Comparison of ENCODE assay signal across 13 cellular contexts in genomic region chr16:46932802-46933201, GRCh38. TPM values are rescaled to one million over a fixed set of nuclear protein-coding genes. Genes with fewer than 3 reads are reported as not detected.
DNase-seq lines count a peak whose midpoint lies in the region; ATAC-seq, FAIRE-seq and TF ChIP-seq lines count a peak whose summit lies in the region.
"Had no signal": no experiment of that assay in that cellular context is flagged by ENCODE, and none has a peak within 500 bp of the region (broad histone marks: within the 10 kb centered on the region; RNA-seq: fewer than 3 reads in every experiment).

No MANE protein-coding gene starts in this region.

- DNase-seq in GM12891 (ENCODE audit: insufficient read length, low spot score) (no peak), NCI-H524 treated with DMSO at 0.1 percent for 48 hours (lab: John Stamatoyannopoulos, UW) (peak; percentile 18), iPS DF 19.7 (ENCODE audit: low read depth, low spot score) (peak; percentile 45), kidney glomerular epithelial cell (lab: John Stamatoyannopoulos, UW) (no peak), ACHN (no peak)
- DNase-seq in activated CD4-positive, alpha-beta T cell treated with anti-CD3 and anti-CD28 coated beads for 36 hours: no peak
- DNase-seq: activated T-cell treated with anti-CD3 and anti-CD28 coated beads, Interleukin-2, amount 50 U/mL, for 4 hours; COR-L47; WERI-Rb-1 had no signal

- no peaks in the 10 kb centered on the region for H3K9me3 Mint-ChIP-seq in activated CD4-positive, alpha-beta T cell treated with anti-CD3 and anti-CD28 coated beads for 36 hours (ENCODE audit: low read depth)
- H3K9me3 Mint-ChIP-seq: activated T-cell treated with anti-CD3 and anti-CD28 coated beads, Interleukin-2, amount 50 U/mL, for 4 hours had no signal

- FAIRE-seq in GM12891 (lab: Jason Lieb, UNC): peak; percentile 69
- FAIRE-seq: endothelial cell of umbilical vein had no signal

- H3K27ac Mint-ChIP-seq in activated CD4-positive, alpha-beta T cell treated with anti-CD3 and anti-CD28 coated beads for 36 hours: no peak overlapping the region

- POLR2A ChIA-PET in activated CD4-positive, alpha-beta T cell treated with anti-CD3 and anti-CD28 coated beads for 36 hours (lab: Charles Lee): no interaction called here

- CTCF ChIA-PET in activated CD4-positive, alpha-beta T cell treated with anti-CD3 and anti-CD28 coated beads for 36 hours (lab: Charles Lee): no interaction called here

- no peaks in the 10 kb centered on the region for H3K27me3 Mint-ChIP-seq in activated CD4-positive, alpha-beta T cell treated with anti-CD3 and anti-CD28 coated beads for 36 hours

- H3K4me3 Mint-ChIP-seq in activated CD4-positive, alpha-beta T cell treated with anti-CD3 and anti-CD28 coated beads for 36 hours: no peak overlapping the region
- H3K4me3 Mint-ChIP-seq: activated T-cell treated with anti-CD3 and anti-CD28 coated beads, Interleukin-2, amount 50 U/mL, for 4 hours had no signal

- ATAC-seq in HG02798 (IDR thresholded peaks at IDR 0.05; ENCODE audit: poor library complexity, unreplicated experiment) (peak; percentile 43), HG03439 (IDR thresholded peaks at IDR 0.05; ENCODE audit: unreplicated experiment) (no peak)
- ATAC-seq in activated CD4-positive, alpha-beta T cell treated with anti-CD3 and anti-CD28 coated beads for 36 hours: no peak
- ATAC-seq: activated T-cell treated with anti-CD3 and anti-CD28 coated beads, Interleukin-2, amount 50 U/mL, for 4 hours; sciatic nerve had no signal

- intact Hi-C loops in activated CD4-positive, alpha-beta T cell treated with anti-CD3 and anti-CD28 coated beads for 36 hours (cut with DNase I, micrococcal nuclease): no loop called here

- peaks cover 5% of the 10 kb centered on the region for H3K36me3 Mint-ChIP-seq in activated CD4-positive, alpha-beta T cell treated with anti-CD3 and anti-CD28 coated beads for 36 hours (ENCODE audit: low read depth)

- peaks cover 2% of the 10 kb centered on the region for H3K4me1 Mint-ChIP-seq in activated CD4-positive, alpha-beta T cell treated with anti-CD3 and anti-CD28 coated beads for 36 hours

- in situ Hi-C loops in ACHN (cut with HindIII; ENCODE audit: low pct_ligation_motif_present, low pct_unique_long_range_greater_than_20kb, low sequenced_read_pairs): no loop called here

- TF ChIP-seq POLR2A in GM12891 (IDR thresholded peaks at IDR 0.05; ENCODE audit: low read depth, low read length): no peak

TF ChIP-seq in GM12891, 5 proteins besides CTCF, POLR2A, EP300 and RAD21:
- no peak for TF ChIP-seq POLR2AphosphoS5 (IDR thresholded peaks at IDR 0.05; ENCODE audit: low read depth, low read length)
- peak; percentile 62 for TF ChIP-seq SPI1 (IDR thresholded peaks at IDR 0.05; ENCODE audit: low read depth, low read length)

RNA-seq across cellular contexts. Expression of gene DNAJA2, which starts 40.7 kb away (rescaled TPM):
- 37.7 TPM for polyA plus RNA-seq in GM12891 (2012; ENCODE audit: low read depth, missing spikeins)
- 10 to 100 TPM; 57.2 to 71.2 TPM for total RNA-seq in activated CD4-positive, alpha-beta T cell treated with anti-CD3 and anti-CD28 coated beads for 36 hours

RNA-seq across cellular contexts. Expression of gene GPT2, which starts 48.6 kb away (rescaled TPM):
- 1.1 TPM for polyA plus RNA-seq in GM12891 (2012; ENCODE audit: low read depth, missing spikeins)
- 10 to 100 TPM; 25.6 to 34.9 TPM for total RNA-seq in activated CD4-positive, alpha-beta T cell treated with anti-CD3 and anti-CD28 coated beads for 36 hours

Comparison
In these comparisons a context has a peak if more than half of its experiments do, and no peak if none do; other contexts are left out.
1. DNase-seq: peak in NCI-H524 treated with DMSO at 0.1 percent for 48 hours (single experiment) and iPS DF 19.7 (single experiment); none in GM12891 (single experiment), kidney glomerular epithelial cell (single experiment), activated CD4-positive, alpha-beta T cell treated with anti-CD3 and anti-CD28 coated beads for 36 hours (single experiment) and ACHN (single experiment).